Comparison of ENCODE assay signal across 12 cellular contexts in genomic region chr1:23611601-23612327, GRCh38. TPM values are rescaled to one million over a fixed set of nuclear protein-coding genes. Genes with fewer than 3 reads are reported as not detected.
A peak's percentile ranks its signal among the peaks of the same experiment; 100 is the strongest.
DNase-seq lines count a peak whose midpoint lies in the region; FAIRE-seq and TF ChIP-seq lines count a peak whose summit lies in the region.
"Had no signal": no experiment of that assay in that cellular context is flagged by ENCODE, and none has a peak within 500 bp of the region (broad histone marks: within the 10 kb centered on the region; RNA-seq: fewer than 3 reads in every experiment).

No MANE protein-coding gene starts in this region.

- peaks cover 30% of the 10 kb centered on the region for H3K4me1 ChIP-seq in Karpas-422 (ENCODE audit: low read length)
- peaks cover 8% of the 10 kb centered on the region for H3K4me1 ChIP-seq in mesendoderm (ENCODE audit: control insufficient read depth, low read depth, low read length)

- H3K18ac ChIP-seq in mesendoderm (ENCODE audit: low read length) = no peak overlapping the region

- H2BK15ac ChIP-seq in mesendoderm (replicated peaks; ENCODE audit: low read depth) = no peak overlapping the region

- H3K4ac ChIP-seq in mesendoderm (ENCODE audit: low read depth, low read length) = no peak overlapping the region

- peak overlapping the region; percentile 36 for H3K56ac ChIP-seq in mesendoderm (ENCODE audit: low read length)

- H3K4me3 Mint-ChIP-seq in T-helper 2 cell treated with Interferon-gamma antibody and Interleukin-4, amounts not matched to agents 5 μg/mL and 100 μg/mL, for 36 hours = peak overlapping the region; percentile 59

- H3K27ac Mint-ChIP-seq in T-helper 2 cell treated with Interferon-gamma antibody and Interleukin-4, amounts not matched to agents 5 μg/mL and 100 μg/mL, for 36 hours = peak overlapping the region; percentile 93

- H3K36me3 ChIP-seq in Karpas-422 (ENCODE audit: insufficient read depth, low read length) (no peaks in the 10 kb centered on the region), mesendoderm (ENCODE audit: control insufficient read depth, insufficient read depth, low read length) (no peaks in the 10 kb centered on the region)

- no peak overlapping the region for H2AK5ac ChIP-seq in mesendoderm (ENCODE audit: low read length)

- no peak overlapping the region for H4K5ac ChIP-seq in mesendoderm (ENCODE audit: low read length)

- H3K4me2 ChIP-seq in Karpas-422 (ENCODE audit: low read depth, low read length, poor library complexity, severe bottlenecking) (peak overlapping the region; percentile 43), mesendoderm (ENCODE audit: low read length) (no peak overlapping the region)

- H3K9me2 ChIP-seq in Karpas-422 (replicated peaks; ENCODE audit: insufficient read depth, low read length) = no peaks in the 10 kb centered on the region

- peaks cover 2% of the 10 kb centered on the region for H3K36me3 Mint-ChIP-seq in T-helper 2 cell treated with Interferon-gamma antibody and Interleukin-4, amounts not matched to agents 5 μg/mL and 100 μg/mL, for 36 hours (ENCODE audit: low read depth)

- DNase-seq in DMS53 (lab: John Stamatoyannopoulos, UW) (peak; percentile 69), DMS53 treated with DMSO at 0.1 percent for 48 hours (lab: John Stamatoyannopoulos, UW; ENCODE audit: unreplicated experiment) (no peak), Karpas-422 (peak; percentile 68), mesendoderm (no peak), DMS114 treated with DMSO at 0.1 percent for 48 hours (lab: John Stamatoyannopoulos, UW; ENCODE audit: unreplicated experiment) (no peak), D721Med (ENCODE audit: insufficient read length, low spot score) (no peak)
- DNase-seq in T-helper 2 cell treated with Interferon-gamma antibody and Interleukin-4, amounts not matched to agents 5 μg/mL and 100 μg/mL, for 36 hours (ENCODE audit: low spot score) = no peak
- DNase-seq in activated CD4-positive, CD25-positive, alpha-beta regulatory T cell (lab: John Stamatoyannopoulos, UW) = no peak
- DNase-seq: 8988T, head of caudate nucleus, NCI-H2029 treated with DMSO at 0.1 percent for 48 hours, Right ventricle myocardium superior had no signal

- peaks cover 50% of the 10 kb centered on the region for H3K4me1 Mint-ChIP-seq in T-helper 2 cell treated with Interferon-gamma antibody and Interleukin-4, amounts not matched to agents 5 μg/mL and 100 μg/mL, for 36 hours (ENCODE audit: low read depth)

- no CpG with 5 or more reads among the region's 4 CpGs for WGBS in mesendoderm (ENCODE audit: extremely low coverage, insufficient coverage, low lambda C conversion rate)

- no peak overlapping the region for H2AFZ ChIP-seq in Karpas-422 (ENCODE audit: low read length)

- peak overlapping the region; percentile 39; the same call in 1 of the 2 replicates for H3K9ac ChIP-seq in Karpas-422 (ENCODE audit: low read length)
- H3K9ac ChIP-seq in mesendoderm (ENCODE audit: low read length) = no peak overlapping the region

- H3K4me3 ChIP-seq in Karpas-422 (ENCODE audit: low read length) = no peak overlapping the region; the same call in 1 of the 2 replicates
- no peak overlapping the region for H3K4me3 ChIP-seq in mesendoderm (ENCODE audit: low read length)

- H3K27me3 ChIP-seq in Karpas-422 (ENCODE audit: low read length) (no peaks in the 10 kb centered on the region), mesendoderm (ENCODE audit: insufficient read depth, low read length, poor library complexity) (no peaks in the 10 kb centered on the region)

- H4K20me1 ChIP-seq in Karpas-422 (ENCODE audit: insufficient read depth, low read depth, low read length) = no peaks in the 10 kb centered on the region

- H3K27me3 Mint-ChIP-seq in T-helper 2 cell treated with Interferon-gamma antibody and Interleukin-4, amounts not matched to agents 5 μg/mL and 100 μg/mL, for 36 hours (ENCODE audit: low read depth) = no peaks in the 10 kb centered on the region

- H3K9me3 Mint-ChIP-seq in T-helper 2 cell treated with Interferon-gamma antibody and Interleukin-4, amounts not matched to agents 5 μg/mL and 100 μg/mL, for 36 hours = no peaks in the 10 kb centered on the region

- no peak for TF ChIP-seq CTCF in D721Med (IDR thresholded peaks at IDR 0.05; ENCODE audit: insufficient read depth, missing control alignments)

- peak overlapping the region; percentile 6 for H2BK120ac ChIP-seq in mesendoderm (ENCODE audit: low read depth, low read length)

- H3K27ac ChIP-seq in Karpas-422 (ENCODE audit: low read length) (peak overlapping the region; percentile 61), mesendoderm (ENCODE audit: low read depth, low read length) (no peak overlapping the region)

- no peak overlapping the region for H4K8ac ChIP-seq in mesendoderm (ENCODE audit: low read depth, low read length)

- no peaks in the 10 kb centered on the region for H3K79me2 ChIP-seq in Karpas-422 (ENCODE audit: low read length)
- H3K79me2 ChIP-seq in mesendoderm (ENCODE audit: control insufficient read depth, insufficient read depth, low read length) = no peaks in the 10 kb centered on the region

- FAIRE-seq in D721Med (lab: Jason Lieb, UNC) = no peak

- H3K23ac ChIP-seq in mesendoderm (ENCODE audit: low read length) = no peak overlapping the region

- H2BK5ac ChIP-seq in mesendoderm (ENCODE audit: low read length) = no peak overlapping the region

- H3K9me3 ChIP-seq in Karpas-422 (ENCODE audit: low read length) = no peaks in the 10 kb centered on the region

- no peaks in the 10 kb centered on the region for H3K79me1 ChIP-seq in mesendoderm (ENCODE audit: low read length)

RNA-seq across cellular contexts. Expression of gene ID3, which starts 52.5 kb away (rescaled TPM):
- total RNA-seq in Karpas-422 (2014; rRNA removed; shearing (Covaris generic); ENCODE audit: low replicate concordance) = 32.0 and 33.0 TPM in 2 replicates
- polyA plus RNA-seq in mesendoderm (2013, experiment 1 of 2) = 209 TPM
- 208 TPM for polyA plus RNA-seq in mesendoderm (2013, experiment 2 of 2)

Comparison
In these comparisons a context has a peak if more than half of its experiments do, and no peak if none do; other contexts are left out.
1. DNase-seq: peak in DMS53 (single experiment) and Karpas-422 (single experiment); none in DMS53 treated with DMSO at 0.1 percent for 48 hours (single experiment), T-helper 2 cell treated with Interferon-gamma antibody and Interleukin-4, amounts not matched to agents 5 μg/mL and 100 μg/mL, for 36 hours (single experiment), mesendoderm (single experiment), DMS114 treated with DMSO at 0.1 percent for 48 hours (single experiment), D721Med (single experiment) and activated CD4-positive, CD25-positive, alpha-beta regulatory T cell (0 of 4).